ENCODE assay signal across 10 cellular contexts in genomic region chr2:27249891-27250651, GRCh38. TPM values are rescaled to one million over a fixed set of nuclear protein-coding genes. Genes with fewer than 3 reads are reported as not detected.
A peak's percentile ranks its signal among the peaks of the same experiment; 100 is the strongest.
DNase-seq lines count a peak whose midpoint lies in the region; ATAC-seq and TF ChIP-seq lines count a peak whose summit lies in the region.
"Had no signal": no experiment of that assay in that cellular context is flagged by ENCODE, and none has a peak within 500 bp of the region (broad histone marks: within the 10 kb centered on the region; RNA-seq: fewer than 3 reads in every experiment).

No MANE protein-coding gene starts in this region.

- no peaks in the 10 kb centered on the region for H3K4me1 Mint-ChIP-seq in CD4-positive, alpha-beta T cell (ENCODE audit: low read depth)

- H3K27ac Mint-ChIP-seq in CD4-positive, alpha-beta T cell, result no peak overlapping the region

- TF ChIP-seq CTCF in CD4-positive, alpha-beta T cell (IDR thresholded peaks at IDR 0.05), result peak; percentile 46
- peak; percentile 47 to 71 (median 58) for TF ChIP-seq CTCF in body of pancreas (IDR thresholded peaks at IDR 0.05)

- intact Hi-C loops in CD4-positive, alpha-beta T cell (cut with DNase I, micrococcal nuclease), result loop anchor here (1.0 kb wide), 2 partner anchors 30 to 53 kb away; no protein-coding TSS in a partner anchor
- intact Hi-C loops in body of pancreas (cut with DNase I), result no loop called here

- peak; percentile 9 to 56 (median 34) for DNase-seq in CD4-positive, alpha-beta T cell
- peak; percentile 59 for DNase-seq in SKM-1 treated with dmso at 0.1 percent for 144 hours (lab: John Stamatoyannopoulos, UW; ENCODE audit: unreplicated experiment)
- DNase-seq in body of pancreas, result peak; percentile 37 to 66 (median 53)
- DNase-seq in kidney tubule cell (ENCODE audit: low spot score), result peak; percentile 43
- peak; percentile 24 for DNase-seq in stimulated activated CD8-positive, alpha-beta memory T cell treated with anti-CD3 and anti-CD28 coated beads, Interleukin-12 subunit alpha, Interleukin-12 subunit beta, amount 100 ng/mL, for 24 hours (ENCODE audit: extremely low read depth)
- no peak for DNase-seq in NCI-H2081 treated with DMSO at 0.1 percent for 48 hours (lab: John Stamatoyannopoulos, UW)
- no peak for DNase-seq in superior temporal gyrus (ENCODE audit: extremely low spot score)

- no peaks in the 10 kb centered on the region for H3K9me3 ChIP-seq in CD4-positive, alpha-beta T cell (ENCODE audit: control insufficient read depth, low read length)
- no peaks in the 10 kb centered on the region for H3K9me3 ChIP-seq in body of pancreas

- H3K9me3 Mint-ChIP-seq in CD4-positive, alpha-beta T cell, result no peaks in the 10 kb centered on the region
- H3K9me3 Mint-ChIP-seq: IgD-negative memory B cell had no signal

- 20 to 44% methylated on average over 6 to 22 of the region's 22 CpGs for WGBS in body of pancreas, 2 donors

- H3K36me3 Mint-ChIP-seq in CD4-positive, alpha-beta T cell (ENCODE audit: low read depth), result no peaks in the 10 kb centered on the region
- H3K36me3 Mint-ChIP-seq: IgD-negative memory B cell had no signal

- H3K4me3 ChIP-seq in body of pancreas, result no peak overlapping the region

- no peaks in the 10 kb centered on the region for H3K36me3 ChIP-seq in body of pancreas (replicated peaks in 1 of 2; ENCODE audit: insufficient read depth in 1 of 2, low read depth in 2 of 2)

- peak; percentile 78 for ATAC-seq in CD4-positive, alpha-beta T cell (ENCODE audit: poor library complexity)
- peak; percentile 45 for ATAC-seq in HG02610 (IDR thresholded peaks at IDR 0.05; ENCODE audit: unreplicated experiment)
- ATAC-seq in body of pancreas, result peak; percentile 81

- no peak for TF ChIP-seq POLR2A in body of pancreas (IDR thresholded peaks at IDR 0.05)

- H3K27me3 ChIP-seq in CD4-positive, alpha-beta T cell (ENCODE audit: control insufficient read depth, insufficient read depth, low read length), result peaks cover 15% of the 10 kb centered on the region
- no peaks in the 10 kb centered on the region for H3K27me3 ChIP-seq in body of pancreas

- peaks cover 32% of the 10 kb centered on the region for H3K27me3 Mint-ChIP-seq in CD4-positive, alpha-beta T cell

- H3K27ac ChIP-seq in CD4-positive, alpha-beta T cell (ENCODE audit: low read depth, low read length), result no peak overlapping the region
- no peak overlapping the region for H3K27ac ChIP-seq in body of pancreas

- peaks cover 11% of the 10 kb centered on the region for H3K4me1 ChIP-seq in body of pancreas

- POLR2A ChIA-PET in CD4-positive, alpha-beta T cell (lab: Charles Lee), result no interaction called here

- no peak overlapping the region for H3K4me3 Mint-ChIP-seq in CD4-positive, alpha-beta T cell
- H3K4me3 Mint-ChIP-seq: IgD-negative memory B cell had no signal

- CTCF ChIA-PET in CD4-positive, alpha-beta T cell (lab: Charles Lee), result interaction anchor here (1.1 kb wide), 1 partner anchor 53 kb away, joined by 4 read pairs; no protein-coding TSS in a partner anchor

RNA-seq across cellular contexts. Expression of gene SLC30A3, which starts 12.8 kb away (rescaled TPM):
- not detected for total RNA-seq in CD4-positive, alpha-beta T cell
- not detected for total RNA-seq in body of pancreas
- total RNA-seq: pulmonary artery endothelial cell had no signal

RNA-seq across cellular contexts. Expression of gene DNAJC5G, which starts 25.2 kb away (rescaled TPM):
- total RNA-seq in CD4-positive, alpha-beta T cell, result not detected
- total RNA-seq in body of pancreas, result 1 to 10 TPM in 1 of 2 donors, not detected in 1; 1.3 TPM
- total RNA-seq: pulmonary artery endothelial cell had no signal

RNA-seq across cellular contexts. Expression of gene TRIM54, which starts 32.2 kb away (rescaled TPM):
- total RNA-seq in CD4-positive, alpha-beta T cell, result not detected
- total RNA-seq in body of pancreas, result under 1 TPM in 1 of 2 donors, not detected in 1; 0.26 TPM
- total RNA-seq: pulmonary artery endothelial cell had no signal

RNA-seq across cellular contexts. Expression of gene CAD, which starts 32.9 kb away (rescaled TPM):
- 10 to 100 TPM; 20.0 to 20.3 TPM for total RNA-seq in CD4-positive, alpha-beta T cell
- 10 to 100 TPM; 18.4 to 36.9 TPM for total RNA-seq in body of pancreas

RNA-seq across cellular contexts. Expression of gene SLC5A6, which starts 38.0 kb away (rescaled TPM):
- total RNA-seq in CD4-positive, alpha-beta T cell, result 100 to 1,000 TPM; 196 to 207 TPM
- 10 to 100 TPM; 17.4 to 34.6 TPM for total RNA-seq in body of pancreas

Comparison
In these comparisons a context has a peak if more than half of its experiments do, and no peak if none do; other contexts are left out.
1. DNase-seq: peak in CD4-positive, alpha-beta T cell (10 of 10), SKM-1 treated with dmso at 0.1 percent for 144 hours (single experiment), body of pancreas (4 of 4), kidney tubule cell (single experiment) and stimulated activated CD8-positive, alpha-beta memory T cell treated with anti-CD3 and anti-CD28 coated beads, Interleukin-12 subunit alpha, Interleukin-12 subunit beta, amount 100 ng/mL, for 24 hours (single experiment); none in NCI-H2081 treated with DMSO at 0.1 percent for 48 hours (single experiment) and superior temporal gyrus (single experiment).
2. Peak in every context shown above with its lines, with median percentiles within 50 percentile points of each other: ATAC-seq.